In genomic region chr14:75559045-75559444, GRCh38 we compare ENCODE assay signal across 22 cellular contexts. TPM values are rescaled to one million over a fixed set of nuclear protein-coding genes. Genes with fewer than 3 reads are reported as not detected.
DNase-seq lines count a peak whose midpoint lies in the region; ATAC-seq and TF ChIP-seq lines count a peak whose summit lies in the region.
"Had no signal": no experiment of that assay in that cellular context is flagged by ENCODE, and none has a peak within 500 bp of the region (broad histone marks: within the 10 kb centered on the region; RNA-seq: fewer than 3 reads in every experiment).

No MANE protein-coding gene starts in this region.

- TF ChIP-seq CTCF in MCF 10A (IDR thresholded peaks at IDR 0.05; ENCODE audit: unreplicated experiment) (no peak), mammary epithelial cell (conservative IDR thresholded peaks at IDR 0.05 in 1 of 2, IDR thresholded peaks at IDR 0.05 in 1 of 2; ENCODE audit: extremely low read depth in 1 of 2, insufficient read depth in 1 of 2, low read depth in 1 of 2, low read length in 2 of 2) (no peak)

- dilution Hi-C loops in mammary epithelial cell (cut with HindIII; ENCODE audit: low sequenced_read_pairs), result no loop called here

- CTCF ChIA-PET in MCF 10A (lab: Yijun Ruan, JAX), result interaction anchor here (2.9 to 6.1 kb wide), 3 partner anchors 18 to 250 kb away, joined by 17 to 95 read pairs (median 49); partner anchors contain the start of gene FLVCR2
- CTCF ChIA-PET in mammary epithelial cell (lab: Charles Lee; ENCODE audit: low non-redundant PET), result interaction anchor here (0.6 kb wide), 2 partner anchors 62 to 71 kb away, joined by 4 to 8 read pairs; no protein-coding TSS in a partner anchor

- peaks cover 8% of the 10 kb centered on the region for H3K36me3 Mint-ChIP-seq in T-helper 1 cell treated with Interleukin-12 subunit alpha and Interleukin-12 subunit beta and Interleukin-4 antibody, amounts not matched to agents 30 μg/mL and 1 μg/mL, for 36 hours (ENCODE audit: low read depth)
- H3K36me3 Mint-ChIP-seq in MCF 10A (ENCODE audit: insufficient read depth, unreplicated experiment), result peaks cover 15% of the 10 kb centered on the region
- H3K36me3 Mint-ChIP-seq in activated naive CD8-positive, alpha-beta T cell, result peaks cover 13% of the 10 kb centered on the region
- H3K36me3 Mint-ChIP-seq: CD8-positive, alpha-beta T cell had no signal

- no peak overlapping the region for H3K9ac ChIP-seq in mammary epithelial cell (ENCODE audit: insufficient read depth, low read length)

- no peaks in the 10 kb centered on the region for H3K36me3 ChIP-seq in mammary epithelial cell (ENCODE audit: insufficient read depth, low read length)
- H3K36me3 ChIP-seq: neutrophil, right lobe of liver had no signal

- peaks cover 23% of the 10 kb centered on the region for H3K4me1 ChIP-seq in mammary epithelial cell (ENCODE audit: insufficient read depth, low read length)

- DNase-seq in T-helper 1 cell (no peak), MCF 10A (ENCODE audit: unreplicated experiment) (no peak), mammary epithelial cell (no peak), putamen (ENCODE audit: low spot score) (no peak)
- DNase-seq in stimulated activated naive CD8-positive, alpha-beta T cell treated with anti-CD3 and anti-CD28 coated beads, Interleukin-15, amount 100 ng/mL, for 72 hours, result no peak
- DNase-seq: CD8-positive, alpha-beta T cell; central memory CD4-positive, alpha-beta T cell; immature natural killer cell; left colon; NCI-H1417 treated with DMSO at 0.1 percent for 48 hours; NCI-H2081 treated with DMSO at 0.1 percent for 48 hours; NCI-H774; right lobe of liver; testis had no signal

- H4K20me1 ChIP-seq in mammary epithelial cell (ENCODE audit: insufficient read depth, low read length), result no peaks in the 10 kb centered on the region

- peaks cover 9% of the 10 kb centered on the region for H3K9me3 Mint-ChIP-seq in T-helper 1 cell treated with Interleukin-12 subunit alpha and Interleukin-12 subunit beta and Interleukin-4 antibody, amounts not matched to agents 30 μg/mL and 1 μg/mL, for 36 hours
- H3K9me3 Mint-ChIP-seq in MCF 10A (ENCODE audit: unreplicated experiment), result peaks cover 7% of the 10 kb centered on the region
- no peaks in the 10 kb centered on the region for H3K9me3 Mint-ChIP-seq in activated naive CD8-positive, alpha-beta T cell (ENCODE audit: low read depth)
- H3K9me3 Mint-ChIP-seq in stimulated activated naive CD8-positive, alpha-beta T cell treated with anti-CD3 and anti-CD28 coated beads, Interleukin-15, amount 100 ng/mL, for 72 hours, result peaks cover 0 to 12% of the 10 kb centered on the region in 2 donors
- H3K9me3 Mint-ChIP-seq: CD8-positive, alpha-beta T cell; immature natural killer cell had no signal

- no peak overlapping the region for H3K27ac ChIP-seq in mammary epithelial cell (ENCODE audit: insufficient read depth, low read depth, low read length)
- H3K27ac ChIP-seq: 22Rv1, neutrophil, right lobe of liver, SK-N-MC, testis had no signal

- no peak overlapping the region for H3K4me3 ChIP-seq in mammary epithelial cell (replicated peaks in 1 of 3; ENCODE audit: insufficient read depth in 1 of 3, low read depth in 2 of 3, low read length in 3 of 3)
- H3K4me3 ChIP-seq: right lobe of liver, SK-N-MC, testis had no signal

- H3K9me3 ChIP-seq in mammary epithelial cell (replicated peaks; ENCODE audit: insufficient read depth, low read length), result no peaks in the 10 kb centered on the region
- H3K9me3 ChIP-seq: neutrophil, right lobe of liver, testis had no signal

- BruUV-seq in MCF 10A (replicated peaks; lab: Mats Ljungman, UMichigan), result no TSS peak
- no TSS peak for BruUV-seq in mammary epithelial cell (replicated peaks; lab: Mats Ljungman, UMichigan)

- peak overlapping the region; percentile 48 for H3K4me3 Mint-ChIP-seq in T-helper 1 cell treated with Interleukin-12 subunit alpha and Interleukin-12 subunit beta and Interleukin-4 antibody, amounts not matched to agents 30 μg/mL and 1 μg/mL, for 36 hours
- no peak overlapping the region for H3K4me3 Mint-ChIP-seq in MCF 10A (ENCODE audit: unreplicated experiment)
- no peak overlapping the region for H3K4me3 Mint-ChIP-seq in activated naive CD8-positive, alpha-beta T cell
- H3K4me3 Mint-ChIP-seq in stimulated activated naive CD8-positive, alpha-beta T cell treated with anti-CD3 and anti-CD28 coated beads, Interleukin-15, amount 100 ng/mL, for 72 hours, result peak overlapping the region; percentile 49 to 57
- H3K4me3 Mint-ChIP-seq: CD8-positive, alpha-beta T cell; dendritic cell treated with granulocyte-macrophage colony-stimulating factor and Interleukin-4, amounts not matched to agents 40 ng/mL and 50 ng/mL, for 4 days; immature natural killer cell had no signal

- ATAC-seq in stimulated activated naive CD8-positive, alpha-beta T cell treated with anti-CD3 and anti-CD28 coated beads, Interleukin-15, amount 100 ng/mL, for 72 hours, result no peak
- ATAC-seq in HG02759 (IDR thresholded peaks at IDR 0.05; ENCODE audit: unreplicated experiment), result no peak
- ATAC-seq: CD8-positive, alpha-beta T cell; HCT116; left colon had no signal

- intact Hi-C loops in MCF 10A (cut with micrococcal nuclease) (loop anchor here (1.0 kb wide), 1 partner anchor 23 kb away; no protein-coding TSS in a partner anchor), mammary epithelial cell (cut with micrococcal nuclease) (no loop called here)

- POLR2A ChIA-PET in MCF 10A (lab: Yijun Ruan, JAX), result interaction anchor here (2.3 to 2.7 kb wide), 4 partner anchors 24 to 260 kb away, joined by 8 to 19 read pairs (median 14); no protein-coding TSS in a partner anchor

- H3K79me2 ChIP-seq in mammary epithelial cell (ENCODE audit: insufficient read depth, low read length), result no peaks in the 10 kb centered on the region

- 100% methylated on average over 3 of the region's 6 CpGs for WGBS in mammary epithelial cell (ENCODE audit: low coverage, missing lambda C conversion rate)

- H3K27me3 Mint-ChIP-seq in T-helper 1 cell treated with Interleukin-12 subunit alpha and Interleukin-12 subunit beta and Interleukin-4 antibody, amounts not matched to agents 30 μg/mL and 1 μg/mL, for 36 hours (ENCODE audit: low read depth), result no peaks in the 10 kb centered on the region
- H3K27me3 Mint-ChIP-seq in MCF 10A (ENCODE audit: insufficient read depth, unreplicated experiment), result no peaks in the 10 kb centered on the region
- no peaks in the 10 kb centered on the region for H3K27me3 Mint-ChIP-seq in activated naive CD8-positive, alpha-beta T cell
- peaks cover 7% of the 10 kb centered on the region for H3K27me3 Mint-ChIP-seq in stimulated activated naive CD8-positive, alpha-beta T cell treated with anti-CD3 and anti-CD28 coated beads, Interleukin-15, amount 100 ng/mL, for 72 hours
- H3K27me3 Mint-ChIP-seq: dendritic cell treated with granulocyte-macrophage colony-stimulating factor and Interleukin-4, amounts not matched to agents 40 ng/mL and 50 ng/mL, for 4 days had no signal

- in situ Hi-C loops in mammary epithelial cell (cut with MboI; ENCODE audit: low sequenced_read_pairs in 2 of 2), result no loop called here

- no peak overlapping the region for H2AFZ ChIP-seq in mammary epithelial cell (ENCODE audit: low read depth, low read length)

- peaks cover 55% of the 10 kb centered on the region for H3K4me1 Mint-ChIP-seq in T-helper 1 cell treated with Interleukin-12 subunit alpha and Interleukin-12 subunit beta and Interleukin-4 antibody, amounts not matched to agents 30 μg/mL and 1 μg/mL, for 36 hours (ENCODE audit: low read depth)
- peaks cover 40% of the 10 kb centered on the region for H3K4me1 Mint-ChIP-seq in MCF 10A (ENCODE audit: insufficient read depth, unreplicated experiment)
- peaks cover 35% of the 10 kb centered on the region for H3K4me1 Mint-ChIP-seq in activated naive CD8-positive, alpha-beta T cell (ENCODE audit: low read depth)
- peaks cover 53% of the 10 kb centered on the region for H3K4me1 Mint-ChIP-seq in stimulated activated naive CD8-positive, alpha-beta T cell treated with anti-CD3 and anti-CD28 coated beads, Interleukin-15, amount 100 ng/mL, for 72 hours

- no peak overlapping the region for H3K4me2 ChIP-seq in mammary epithelial cell (ENCODE audit: insufficient read depth, low read depth, low read length)

- no peaks in the 10 kb centered on the region for H3K27me3 ChIP-seq in mammary epithelial cell (ENCODE audit: insufficient read depth, low read length)
- H3K27me3 ChIP-seq: neutrophil, right lobe of liver, testis had no signal

- H3K27ac Mint-ChIP-seq in T-helper 1 cell treated with Interleukin-12 subunit alpha and Interleukin-12 subunit beta and Interleukin-4 antibody, amounts not matched to agents 30 μg/mL and 1 μg/mL, for 36 hours, result peak overlapping the region; percentile 88
- H3K27ac Mint-ChIP-seq in MCF 10A (ENCODE audit: low read depth, unreplicated experiment), result peak overlapping the region; percentile 96
- H3K27ac Mint-ChIP-seq in activated naive CD8-positive, alpha-beta T cell, result peak overlapping the region; percentile 95
- peak overlapping the region; percentile 96 to 97 for H3K27ac Mint-ChIP-seq in stimulated activated naive CD8-positive, alpha-beta T cell treated with anti-CD3 and anti-CD28 coated beads, Interleukin-15, amount 100 ng/mL, for 72 hours
- H3K27ac Mint-ChIP-seq: CD8-positive, alpha-beta T cell; dendritic cell treated with granulocyte-macrophage colony-stimulating factor and Interleukin-4, amounts not matched to agents 40 ng/mL and 50 ng/mL, for 4 days; immature natural killer cell had no signal

RNA-seq across cellular contexts. Expression of gene FLVCR2, which starts 19.4 kb away (rescaled TPM):
- 3.2 and 4.2 TPM in 2 replicates for total RNA-seq in MCF 10A (2022)
- total RNA-seq in mammary epithelial cell, result 1 to 10 TPM; 2.8 TPM
- polyA plus RNA-seq in mammary epithelial cell, result 0.37 TPM
- polyA minus RNA-seq in mammary epithelial cell, result 5.5 TPM

RNA-seq across cellular contexts. Expression of gene BATF, which starts 36.8 kb away (rescaled TPM):
- not detected in 2 replicates for total RNA-seq in MCF 10A (2022)
- not detected for total RNA-seq in mammary epithelial cell
- polyA plus RNA-seq in mammary epithelial cell, result not detected
- polyA minus RNA-seq in mammary epithelial cell, result not detected

Comparison
In these comparisons a context has a peak if more than half of its experiments do, and no peak if none do; other contexts are left out.
1. H3K4me3 Mint-ChIP-seq: peak in T-helper 1 cell treated with Interleukin-12 subunit alpha and Interleukin-12 subunit beta and Interleukin-4 antibody, amounts not matched to agents 30 μg/mL and 1 μg/mL, for 36 hours (single experiment) and stimulated activated naive CD8-positive, alpha-beta T cell treated with anti-CD3 and anti-CD28 coated beads, Interleukin-15, amount 100 ng/mL, for 72 hours (2 of 2); none in MCF 10A (single experiment) and activated naive CD8-positive, alpha-beta T cell (single experiment).
2. Peak in every context shown above with its lines, with median percentiles within 50 percentile points of each other: H3K27ac Mint-ChIP-seq.